In genomic region chr10:94240901-94241300, GRCh38 we compare ENCODE assay signal across 23 cellular contexts.
"Had no signal": no experiment of that assay in that cellular context is flagged by ENCODE, and none has a peak within 500 bp of the region (broad histone marks: within the 10 kb centered on the region; RNA-seq: fewer than 3 reads in every experiment).

No MANE protein-coding gene starts in this region.

- H3K4me1 ChIP-seq: gastrocnemius medialis, left lung, prostate gland, right atrium auricular region, testis, upper lobe of left lung had no signal

- H3K27ac ChIP-seq: dorsolateral prefrontal cortex, gastrocnemius medialis, left lung, prostate gland, right atrium auricular region, spleen, testis, tibial nerve, upper lobe of left lung had no signal

- H3K36me3 ChIP-seq: gastrocnemius medialis, left lung, prostate gland had no signal

- DNase-seq: dorsolateral prefrontal cortex; effector CD4-positive, alpha-beta T cell; foreskin fibroblast; gastrocnemius medialis; head of caudate nucleus; kidney; left lung; mesenchymal stem cell; mucosa of descending colon; naive thymus-derived CD4-positive, alpha-beta T cell; nephron progenitor cell; nucleus accumbens; spleen; stimulated activated CD4-positive, alpha-beta T cell treated with anti-CD3 and anti-CD28 coated beads, Interleukin-4, amount 100 ng/mL, for 4 hours; stimulated activated naive CD8-positive, alpha-beta T cell treated with anti-CD3 and anti-CD28 coated beads, Interleukin-15, Interleukin-2, amounts not matched to agents 100 U/mL and 50 U/mL, for 24 hours; substantia nigra; testis; upper lobe of left lung had no signal

- H3K9me3 ChIP-seq: gastrocnemius medialis, left lung, mucosa of descending colon, prostate gland, right atrium auricular region, spleen, testis, tibial nerve, upper lobe of left lung had no signal

- H3K4me3 ChIP-seq: dorsolateral prefrontal cortex, gastrocnemius medialis, left lung, mucosa of descending colon, prostate gland, right atrium auricular region, spleen, testis, tibial nerve, upper lobe of left lung had no signal

- H3K27me3 ChIP-seq: gastrocnemius medialis, left lung, right atrium auricular region, spleen, testis, tibial nerve, upper lobe of left lung had no signal

- FAIRE-seq: colon, kidney, urothelium cell line had no signal
